Comparison of ENCODE assay signal across 9 cellular contexts in genomic region chr18:21167641-21168372, GRCh38. TPM values are rescaled to one million over a fixed set of nuclear protein-coding genes. Genes with fewer than 3 reads are reported as not detected.
DNase-seq lines count a peak whose midpoint lies in the region; ATAC-seq and TF ChIP-seq lines count a peak whose summit lies in the region.
"Had no signal": no experiment of that assay in that cellular context is flagged by ENCODE, and none has a peak within 500 bp of the region (broad histone marks: within the 10 kb centered on the region; RNA-seq: fewer than 3 reads in every experiment).

No MANE protein-coding gene starts in this region.

- no peak overlapping the region for H3K27ac ChIP-seq in foreskin keratinocyte
- H3K27ac ChIP-seq in stomach: peak overlapping the region in 1 of 5 donors; percentile 30
- H3K27ac ChIP-seq: heart left ventricle, SJCRH30 had no signal

- WGBS in stomach, 5 donors: 12 to 42% (median 19%) methylated on average over 1 of the region's 1 CpG

- H3K36me3 ChIP-seq in stomach: no peaks in the 10 kb centered on the region
- H3K36me3 ChIP-seq: heart left ventricle, SJCRH30 had no signal

- TF ChIP-seq POLR2A in stomach (IDR thresholded peaks at IDR 0.05): no peak

- TF ChIP-seq CTCF in foreskin keratinocyte (conservative IDR thresholded peaks at IDR 0.05): no peak
- no peak for TF ChIP-seq CTCF in stomach (IDR thresholded peaks at IDR 0.05)

- ATAC-seq in foreskin keratinocyte: peak; percentile 45
- ATAC-seq: heart left ventricle had no signal

- intact Hi-C loops in stomach (cut with DNase I; ENCODE audit: low total_unique reads): no loop called here

- DNase-seq in NAMALWA (ENCODE audit: low spot score) (peak; percentile 36), NCI-H748 (lab: John Stamatoyannopoulos, UW; ENCODE audit: unreplicated experiment) (peak; percentile 99), foreskin keratinocyte (peak in 1 of 2 donors; percentile 36), stomach (peak; percentile 81), C1 segment of cervical spinal cord (lab: John Stamatoyannopoulos, UW) (no peak)
- no peak for DNase-seq in stimulated activated CD4-positive, alpha-beta T cell treated with anti-CD3 and anti-CD28 coated beads, Interleukin-4, amount 100 ng/mL, for 1 hour
- no peak for DNase-seq in stimulated activated CD4-positive, alpha-beta T cell treated with anti-CD3 and anti-CD28 coated beads, Interleukin-2, amount 100 ng/mL, for 48 hours
- DNase-seq: heart left ventricle had no signal

- H3K4me1 ChIP-seq in foreskin keratinocyte (peaks cover 5% of the 10 kb centered on the region), stomach (peaks cover 0 to 26% (median 4%) of the 10 kb centered on the region in 4 donors)
- H3K4me1 ChIP-seq: SJCRH30 had no signal

- H3K9me3 ChIP-seq in stomach: no peaks in the 10 kb centered on the region
- H3K9me3 ChIP-seq: heart left ventricle, SJCRH30 had no signal

- TF ChIP-seq EP300 in stomach (IDR thresholded peaks at IDR 0.05): no peak

- H3K4me3 ChIP-seq in stomach: no peak overlapping the region
- H3K4me3 ChIP-seq: heart left ventricle, SJCRH30 had no signal

- H3K27me3 ChIP-seq in foreskin keratinocyte (no peaks in the 10 kb centered on the region), stomach (no peaks in the 10 kb centered on the region)
- H3K27me3 ChIP-seq: heart left ventricle, SJCRH30 had no signal

RNA-seq across cellular contexts. Expression of gene ROCK1, which starts 56.2 kb away (rescaled TPM):
- 38.3 and 40.8 TPM in 2 replicates for total RNA-seq in foreskin keratinocyte
- 6.4 and 7.6 TPM in 2 replicates for polyA plus RNA-seq in foreskin keratinocyte
- total RNA-seq in stomach: 100 to 1,000 TPM in 3 of 5 donors, 10 to 100 TPM in 2; 61.1 to 215 (median 143) TPM
- polyA plus RNA-seq in stomach: 10 to 100 TPM in 1 of 3 donors, 1 to 10 TPM in 2; 6.5 to 11.2 (median 9.1) TPM

Comparison
In these comparisons a context has a peak if more than half of its experiments do, and no peak if none do; other contexts are left out.
1. DNase-seq: peak in NAMALWA (single experiment), NCI-H748 (single experiment) and stomach (single experiment); none in stimulated activated CD4-positive, alpha-beta T cell treated with anti-CD3 and anti-CD28 coated beads, Interleukin-4, amount 100 ng/mL, for 1 hour (single experiment), stimulated activated CD4-positive, alpha-beta T cell treated with anti-CD3 and anti-CD28 coated beads, Interleukin-2, amount 100 ng/mL, for 48 hours (0 of 2) and C1 segment of cervical spinal cord (0 of 14).